Comparison of ENCODE assay signal across 17 cellular contexts in the genomic region with DNA sequence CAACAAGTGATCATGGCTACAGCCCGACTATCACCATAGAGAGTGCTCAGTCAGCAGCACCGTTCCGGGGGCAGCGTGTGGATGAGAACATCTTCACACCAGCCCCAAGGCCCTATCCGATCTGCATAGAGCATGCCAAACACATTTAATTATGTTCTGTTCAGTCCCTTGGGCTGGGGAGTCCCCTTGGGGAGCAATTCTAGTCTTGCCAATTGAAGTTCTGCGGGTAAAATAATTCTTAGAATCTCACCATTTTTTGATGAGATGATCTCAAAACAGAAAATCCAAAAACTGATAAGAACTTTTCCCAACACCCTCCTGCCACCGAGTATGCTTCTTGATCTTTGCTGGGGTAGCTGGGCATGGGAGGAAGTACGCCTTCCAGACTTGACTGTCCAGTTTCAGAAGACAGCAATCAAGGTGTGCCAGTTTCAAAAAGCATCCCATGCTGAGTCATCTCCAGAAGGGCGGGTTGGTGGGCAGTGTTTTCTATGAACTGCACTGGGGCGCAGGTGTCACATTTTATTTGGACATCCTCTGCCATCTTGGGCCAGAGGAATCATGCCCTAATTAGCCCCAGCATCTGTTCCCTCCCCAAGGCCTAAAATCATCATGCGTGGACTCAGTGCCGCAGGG. TPM values are rescaled to one million over a fixed set of nuclear protein-coding genes. Genes with fewer than 3 reads are reported as not detected.
DNase-seq lines count a peak whose midpoint lies in the region; ATAC-seq, FAIRE-seq and TF ChIP-seq lines count a peak whose summit lies in the region.
"Had no signal": no experiment of that assay in that cellular context is flagged by ENCODE, and none has a peak within 500 bp of the region (broad histone marks: within the 10 kb centered on the region; RNA-seq: fewer than 3 reads in every experiment).

No MANE protein-coding gene starts in this region.

- TF ChIP-seq RAD21 in GM12878 (IDR thresholded peaks at IDR 0.05; ENCODE audit: insufficient read depth, low read depth, low read length), result no peak

- no peak for TF ChIP-seq CTCF in GM12878 (IDR thresholded peaks at IDR 0.05 in 2 of 3, conservative IDR thresholded peaks at IDR 0.05 in 1 of 3; ENCODE audit: control insufficient read depth in 2 of 3, extremely low read depth in 1 of 3, insufficient read depth in 1 of 3, low read depth in 3 of 3, low read length in 3 of 3)

- TF ChIP-seq EP300 in GM12878 (IDR thresholded peaks at IDR 0.05; ENCODE audit: borderline replicate concordance in 1 of 2, control insufficient read depth in 1 of 2, low read depth in 2 of 2, low read length in 2 of 2), result no peak

- no peaks in the 10 kb centered on the region for H3K79me2 ChIP-seq in GM12878 (ENCODE audit: control insufficient read depth, insufficient read depth, low read length)

- H3K27me3 Mint-ChIP-seq in activated CD8-positive, alpha-beta memory T cell treated with anti-CD3 and anti-CD28 coated beads, Interleukin-2, amount 10 ng/mL, durations not matched to agents 7 days and 5 days, result peaks cover 5% of the 10 kb centered on the region

- no peak for TF ChIP-seq POLR2A in GM12878 (IDR thresholded peaks at IDR 0.05; ENCODE audit: low read depth, low read length)

- SMC1A ChIA-PET in GM12878 (lab: Charles Lee; ENCODE audit: uncharacterized antibody, unreplicated experiment), result interaction anchor here (1.0 kb wide), 1 partner anchor 41 kb away, joined by 3 read pairs; no protein-coding TSS in a partner anchor

- H3K36me3 Mint-ChIP-seq in activated CD8-positive, alpha-beta memory T cell treated with anti-CD3 and anti-CD28 coated beads, Interleukin-2, amount 10 ng/mL, durations not matched to agents 7 days and 5 days, result peaks cover 5% of the 10 kb centered on the region
- no peaks in the 10 kb centered on the region for H3K36me3 Mint-ChIP-seq in stimulated activated effector memory CD8-positive, alpha-beta T cell treated with anti-CD3 and anti-CD28 coated beads, Interleukin-12 subunit alpha, Interleukin-12 subunit beta, amount 100 ng/mL, for 72 hours
- H3K36me3 Mint-ChIP-seq: activated naive CD4-positive, alpha-beta T cell treated with anti-CD3 and anti-CD28 coated beads, Interleukin-2, amount 50 U/mL, for 72 hours had no signal

- peaks cover 25% of the 10 kb centered on the region for H3K4me1 Mint-ChIP-seq in activated CD8-positive, alpha-beta memory T cell treated with anti-CD3 and anti-CD28 coated beads, Interleukin-2, amount 10 ng/mL, durations not matched to agents 7 days and 5 days
- peaks cover 20% of the 10 kb centered on the region for H3K4me1 Mint-ChIP-seq in stimulated activated effector memory CD8-positive, alpha-beta T cell treated with anti-CD3 and anti-CD28 coated beads, Interleukin-12 subunit alpha, Interleukin-12 subunit beta, amount 100 ng/mL, for 72 hours
- H3K4me1 Mint-ChIP-seq: CD8-positive, alpha-beta memory T cell had no signal

- no peaks in the 10 kb centered on the region for H3K36me3 ChIP-seq in GM12878 (ENCODE audit: control insufficient read depth in 2 of 2, insufficient read depth in 2 of 2, low read length in 1 of 2)
- H3K36me3 ChIP-seq: breast epithelium, HAP-1, prostate gland had no signal

- peaks cover 9% of the 10 kb centered on the region for H3K4me1 ChIP-seq in GM12878 (ENCODE audit: control insufficient read depth, insufficient read depth, low read length)
- H3K4me1 ChIP-seq: breast epithelium, HAP-1, prostate gland had no signal

- no peak overlapping the region for H3K27ac ChIP-seq in GM12878 (ENCODE audit: control insufficient read depth, insufficient read depth)
- H3K27ac ChIP-seq: prostate gland had no signal

- no TSS peak for BruUV-seq in GM12878 (replicated peaks; lab: Mats Ljungman, UMichigan)

- H3K27me3 ChIP-seq in GM12878 (replicated peaks in 1 of 2; ENCODE audit: control insufficient read depth in 2 of 2, insufficient read depth in 2 of 2, low read length in 1 of 2), result no peaks in the 10 kb centered on the region
- H3K27me3 ChIP-seq: breast epithelium had no signal

- no peaks in the 10 kb centered on the region for H4K20me1 ChIP-seq in GM12878 (ENCODE audit: control insufficient read depth, insufficient read depth)

- intact Hi-C loops in GM12878 (cut with micrococcal nuclease; ENCODE audit: unreplicated experiment), result no loop called here

- no peak overlapping the region for H3K9ac ChIP-seq in GM12878 (ENCODE audit: control insufficient read depth, insufficient read depth, low read length)

- H2AFZ ChIP-seq in GM12878 (ENCODE audit: control insufficient read depth, low read depth, low read length), result no peak overlapping the region; the same call in 1 of the 2 replicates

- POLR2A ChIA-PET in GM12878 (lab: Charles Lee), result no interaction called here

- no peak overlapping the region for H3K4me3 Mint-ChIP-seq in activated CD8-positive, alpha-beta memory T cell treated with anti-CD3 and anti-CD28 coated beads, Interleukin-2, amount 10 ng/mL, durations not matched to agents 7 days and 5 days
- peak overlapping the region; percentile 32 for H3K4me3 Mint-ChIP-seq in stimulated activated effector memory CD8-positive, alpha-beta T cell treated with anti-CD3 and anti-CD28 coated beads, Interleukin-12 subunit alpha, Interleukin-12 subunit beta, amount 100 ng/mL, for 72 hours
- H3K4me3 Mint-ChIP-seq: CD8-positive, alpha-beta memory T cell had no signal

- DNase-seq in activated CD8-positive, alpha-beta memory T cell treated with anti-CD3 and anti-CD28 coated beads, Interleukin-2, amount 10 ng/mL, durations not matched to agents 7 days and 5 days, result peak; percentile 52
- no peak for DNase-seq in activated CD8-positive, alpha-beta memory T cell treated with anti-CD3 and anti-CD28 coated beads, Interleukin-2, amount 50 U/mL, for 4 hours
- DNase-seq in GM12878 (ENCODE audit: low read depth, low spot score) (peak; percentile 68), NCI-H1105 (lab: John Stamatoyannopoulos, UW) (no peak), iPS-NIHi7 (ENCODE audit: extremely low spot score) (no peak)
- no peak for DNase-seq in stimulated activated effector memory CD8-positive, alpha-beta T cell treated with anti-CD3 and anti-CD28 coated beads, Interleukin-12 subunit alpha, Interleukin-12 subunit beta, amount 100 ng/mL, for 72 hours (ENCODE audit: low spot score in 2 of 2)
- DNase-seq: CD8-positive, alpha-beta memory T cell; effector CD4-positive, alpha-beta T cell; NCI-H1092 treated with DMSO at 0.1 percent for 48 hours; NCI-H345 had no signal

- H3K9me3 Mint-ChIP-seq in activated CD8-positive, alpha-beta memory T cell treated with anti-CD3 and anti-CD28 coated beads, Interleukin-2, amount 10 ng/mL, durations not matched to agents 7 days and 5 days (ENCODE audit: low read depth), result no peaks in the 10 kb centered on the region
- no peaks in the 10 kb centered on the region for H3K9me3 Mint-ChIP-seq in stimulated activated effector memory CD8-positive, alpha-beta T cell treated with anti-CD3 and anti-CD28 coated beads, Interleukin-12 subunit alpha, Interleukin-12 subunit beta, amount 100 ng/mL, for 72 hours
- H3K9me3 Mint-ChIP-seq: activated naive CD4-positive, alpha-beta T cell treated with anti-CD3 and anti-CD28 coated beads, Interleukin-2, amount 50 U/mL, for 72 hours had no signal

- no peak overlapping the region for H3K4me3 ChIP-seq in GM12878
- H3K4me3 ChIP-seq: breast epithelium, HAP-1, prostate gland had no signal

- H3K27ac Mint-ChIP-seq in activated CD8-positive, alpha-beta memory T cell treated with anti-CD3 and anti-CD28 coated beads, Interleukin-2, amount 10 ng/mL, durations not matched to agents 7 days and 5 days, result peak overlapping the region; percentile 26
- peak overlapping the region; percentile 32 for H3K27ac Mint-ChIP-seq in stimulated activated effector memory CD8-positive, alpha-beta T cell treated with anti-CD3 and anti-CD28 coated beads, Interleukin-12 subunit alpha, Interleukin-12 subunit beta, amount 100 ng/mL, for 72 hours
- H3K27ac Mint-ChIP-seq: activated naive CD4-positive, alpha-beta T cell treated with anti-CD3 and anti-CD28 coated beads, Interleukin-2, amount 50 U/mL, for 72 hours; CD8-positive, alpha-beta memory T cell had no signal

- WGBS in GM12878 (ENCODE audit: insufficient coverage, insufficient replicate concordance, low lambda C conversion rate, missing lambda C conversion rate), result 15% methylated on average over 12 of the region's 12 CpGs

- RAD21 ChIA-PET in GM12878 (lab: Charles Lee; ENCODE audit: unreplicated experiment), result no interaction called here

- in situ Hi-C loops in GM12878 (cut with MboI), result no loop called here

- 0 out of 2 replicates have a peak overlapping the region, but pooled peaks have one; percentile 38 for H3K4me2 ChIP-seq in GM12878 (ENCODE audit: control insufficient read depth, insufficient read depth)

- peaks cover 5% of the 10 kb centered on the region for H3K9me3 ChIP-seq in GM12878 (replicated peaks; ENCODE audit: control insufficient read depth, insufficient read depth, low read length)
- H3K9me3 ChIP-seq: breast epithelium, HAP-1, prostate gland had no signal

- FAIRE-seq in GM12878 (lab: Jason Lieb, UNC), result peak; percentile 38
- FAIRE-seq: G401.6 had no signal

- peak; percentile 66 for ATAC-seq in activated CD8-positive, alpha-beta memory T cell treated with anti-CD3 and anti-CD28 coated beads, Interleukin-2, amount 10 ng/mL, durations not matched to agents 7 days and 5 days
- ATAC-seq in GM21447 (IDR thresholded peaks at IDR 0.05; ENCODE audit: unreplicated experiment), result peak; percentile 73
- ATAC-seq in GM12878, result peak; percentile 90
- peak; percentile 86 for ATAC-seq in stimulated activated effector memory CD8-positive, alpha-beta T cell treated with anti-CD3 and anti-CD28 coated beads, Interleukin-12 subunit alpha, Interleukin-12 subunit beta, amount 100 ng/mL, for 72 hours
- ATAC-seq in HG02759 (IDR thresholded peaks at IDR 0.05; ENCODE audit: unreplicated experiment), result no peak

- CTCF ChIA-PET in activated CD8-positive, alpha-beta memory T cell treated with anti-CD3 and anti-CD28 coated beads, Interleukin-2, amount 10 ng/mL, durations not matched to agents 7 days and 5 days (lab: Charles Lee), result no interaction called here
- CTCF ChIA-PET in GM12878 (lab: Yijun Ruan, JAX), result interaction anchor here (0.7 to 1.1 kb wide), 3 partner anchors 10 to 425 kb away, joined by 3 to 4 read pairs (median 3); no protein-coding TSS in a partner anchor

RNA-seq across cellular contexts. Expression of gene PTPRF, which starts 20.8 kb away (rescaled TPM):
- under 1 TPM; 0.23 to 0.41 TPM for total RNA-seq in activated CD8-positive, alpha-beta memory T cell treated with anti-CD3 and anti-CD28 coated beads, Interleukin-2, amount 10 ng/mL, durations not matched to agents 7 days and 5 days
- total RNA-seq in GM12878 (2013; cell fraction: nucleolus; rRNA removed), result 13.6 and 15.1 TPM in 2 replicates
- total RNA-seq in GM12878 (2014; rRNA removed) (0.34 and 0.54 TPM in 2 replicates), GM12878 (2014; rRNA removed; fragmentation: Illumina TruSeq; extraction: Trizol) (0.22 and 0.23 TPM in 2 replicates), GM12878 (2021) (1.1 and 1.2 TPM in 2 replicates)
- 2.9 TPM for polyA plus RNA-seq in GM12878 (2011; ENCODE audit: low read depth)
- polyA plus RNA-seq in GM12878 (2011; rRNA removed) (1.0 and 2.6 TPM in 2 replicates), GM12878 (2014; fragmentation: Illumina TruSeq; extraction: Trizol) (0.10 and 0.29 TPM in 2 replicates), GM12878 (2014; fragmentation: Nextera tagmentation; extraction: Ambion mirVana) (under 1 TPM; 0.04 to 0.05 TPM), GM12878 (2014; rRNA removed) (0.47 and 1.4 TPM in 2 replicates), GM12878 (2016; fragmentation: Nextera tagmentation; extraction: Ambion mirVana) (under 1 TPM; 0.23 to 0.52 TPM)
- polyA plus RNA-seq in GM12878 (2011; cell fraction: cytosol; rRNA removed), result 1.8 and 2.1 TPM in 2 replicates
- polyA plus RNA-seq in GM12878 (2011; cell fraction: nucleus; rRNA removed), result 7.7 and 10.8 TPM in 2 replicates
- polyA plus RNA-seq in GM12878 (2012), result 3.0 and 4.2 TPM in 2 replicates
- polyA minus RNA-seq in GM12878 (2011; rRNA and poly(A)+ RNA removed), result 4.2 and 7.5 TPM in 2 replicates
- 4.1 and 4.9 TPM in 2 replicates for polyA minus RNA-seq in GM12878 (2011; cell fraction: cytosol; rRNA and poly(A)+ RNA removed)
- polyA minus RNA-seq in GM12878 (2011; cell fraction: nucleus; rRNA and poly(A)+ RNA removed), result 1.7 and 3.2 TPM in 2 replicates
- polyA plus RNA-seq: CD8-positive, alpha-beta memory T cell had no signal

RNA-seq across cellular contexts. Expression of gene HYI, which starts 56.1 kb away (rescaled TPM):
- 1 to 10 TPM; 7.1 to 8.0 TPM for total RNA-seq in activated CD8-positive, alpha-beta memory T cell treated with anti-CD3 and anti-CD28 coated beads, Interleukin-2, amount 10 ng/mL, durations not matched to agents 7 days and 5 days
- 10.2 and 14.2 TPM in 2 replicates for total RNA-seq in GM12878 (2013; cell fraction: nucleolus; rRNA removed)
- total RNA-seq in GM12878 (2014; rRNA removed), result 2.9 and 5.6 TPM in 2 replicates
- 1.6 and 2.0 TPM in 2 replicates for total RNA-seq in GM12878 (2014; rRNA removed; fragmentation: Illumina TruSeq; extraction: Trizol)
- 5.3 and 5.5 TPM in 2 replicates for total RNA-seq in GM12878 (2021)
- polyA plus RNA-seq in GM12878 (2011; ENCODE audit: low read depth), result 17.0 TPM
- polyA plus RNA-seq in GM12878 (2011; rRNA removed), result 0.46 and 0.69 TPM in 2 replicates
- polyA plus RNA-seq in GM12878 (2011; cell fraction: cytosol; rRNA removed), result 0.70 and 0.78 TPM in 2 replicates
- polyA plus RNA-seq in GM12878 (2011; cell fraction: nucleus; rRNA removed), result 2.4 and 2.6 TPM in 2 replicates
- polyA plus RNA-seq in GM12878 (2012), result 7.6 and 15.5 TPM in 2 replicates
- 1.3 and 1.9 TPM in 2 replicates for polyA plus RNA-seq in GM12878 (2014; fragmentation: Illumina TruSeq; extraction: Trizol)
- under 1 TPM; 0.27 TPM for polyA plus RNA-seq in GM12878 (2014; fragmentation: Nextera tagmentation; extraction: Ambion mirVana)
- 5.4 and 7.5 TPM in 2 replicates for polyA plus RNA-seq in GM12878 (2014; rRNA removed)
- 1 to 10 TPM; 2.1 to 2.4 TPM for polyA plus RNA-seq in GM12878 (2016; fragmentation: Nextera tagmentation; extraction: Ambion mirVana)
- polyA minus RNA-seq in GM12878 (2011; rRNA and poly(A)+ RNA removed), result 1.4 TPM in 1 of 2 replicates, not detected in the other
- polyA minus RNA-seq in GM12878 (2011; cell fraction: cytosol; rRNA and poly(A)+ RNA removed), result not detected in 2 replicates
- 0.29 and 0.73 TPM in 2 replicates for polyA minus RNA-seq in GM12878 (2011; cell fraction: nucleus; rRNA and poly(A)+ RNA removed)

Comparison
In these comparisons a context has a peak if more than half of its experiments do, and no peak if none do; other contexts are left out.
1. DNase-seq: peak in activated CD8-positive, alpha-beta memory T cell treated with anti-CD3 and anti-CD28 coated beads, Interleukin-2, amount 10 ng/mL, durations not matched to agents 7 days and 5 days (single experiment) and GM12878 (single experiment); none in activated CD8-positive, alpha-beta memory T cell treated with anti-CD3 and anti-CD28 coated beads, Interleukin-2, amount 50 U/mL, for 4 hours (single experiment), stimulated activated effector memory CD8-positive, alpha-beta T cell treated with anti-CD3 and anti-CD28 coated beads, Interleukin-12 subunit alpha, Interleukin-12 subunit beta, amount 100 ng/mL, for 72 hours (0 of 2), NCI-H1105 (single experiment) and iPS-NIHi7 (single experiment).